Comparison of ENCODE assay signal across 2 cellular contexts in genomic region chr9:34512131-34513078, GRCh38.
TF ChIP-seq lines count a peak whose summit lies in the region.

No MANE protein-coding gene starts in this region.

TF ChIP-seq in GM23338, 12 proteins besides CTCF, POLR2A, EP300 and RAD21:
- peak; percentile 40 for TF ChIP-seq JUNB (IDR thresholded peaks at IDR 0.05; ENCODE audit: unreplicated experiment)
- no peak for TF ChIP-seq STAT1 (IDR thresholded peaks at IDR 0.05; ENCODE audit: unreplicated experiment)
TF ChIP-seq in GM23338: peak in this region for 1.

TF ChIP-seq in SK-N-SH treated with all-trans-retinoic acid at 6 μM for 48 hours, 23 proteins besides CTCF, POLR2A, EP300 and RAD21:
- TF ChIP-seq CSRNP3 (CRISPR knock-in tag; IDR thresholded peaks at IDR 0.05) = no peak
- no peak for TF ChIP-seq ZC3H10 (CRISPR knock-in tag; IDR thresholded peaks at IDR 0.05)
- no peak for TF ChIP-seq OSR1 (CRISPR knock-in tag; IDR thresholded peaks at IDR 0.05)
- no peak for TF ChIP-seq CSDC2 (CRISPR knock-in tag; IDR thresholded peaks at IDR 0.05)
- no peak for TF ChIP-seq PATZ1 (CRISPR knock-in tag; IDR thresholded peaks at IDR 0.05; ENCODE audit: borderline replicate concordance)
- no peak for TF ChIP-seq ARNTL (CRISPR knock-in tag; IDR thresholded peaks at IDR 0.05; ENCODE audit: borderline replicate concordance, low read depth)
- no peak for TF ChIP-seq ZNF70 (CRISPR knock-in tag; IDR thresholded peaks at IDR 0.05)
- TF ChIP-seq GLIS3 (CRISPR knock-in tag; IDR thresholded peaks at IDR 0.05) = no peak
- TF ChIP-seq ZNF565 (CRISPR knock-in tag; conservative IDR thresholded peaks at IDR 0.05; ENCODE audit: low read depth) = no peak
- no peak for TF ChIP-seq SNAI2 (CRISPR knock-in tag; IDR thresholded peaks at IDR 0.05)
- TF ChIP-seq TSHZ2 (CRISPR knock-in tag; IDR thresholded peaks at IDR 0.05) = no peak
- no peak for TF ChIP-seq RARB (CRISPR knock-in tag; IDR thresholded peaks at IDR 0.05)
- no peak for TF ChIP-seq ZNF8 (CRISPR knock-in tag; IDR thresholded peaks at IDR 0.05)
TF ChIP-seq in SK-N-SH treated with all-trans-retinoic acid at 6 μM for 48 hours: peak in this region for 0.
